ENCODE assay signal across 11 cellular contexts in the genomic region with DNA sequence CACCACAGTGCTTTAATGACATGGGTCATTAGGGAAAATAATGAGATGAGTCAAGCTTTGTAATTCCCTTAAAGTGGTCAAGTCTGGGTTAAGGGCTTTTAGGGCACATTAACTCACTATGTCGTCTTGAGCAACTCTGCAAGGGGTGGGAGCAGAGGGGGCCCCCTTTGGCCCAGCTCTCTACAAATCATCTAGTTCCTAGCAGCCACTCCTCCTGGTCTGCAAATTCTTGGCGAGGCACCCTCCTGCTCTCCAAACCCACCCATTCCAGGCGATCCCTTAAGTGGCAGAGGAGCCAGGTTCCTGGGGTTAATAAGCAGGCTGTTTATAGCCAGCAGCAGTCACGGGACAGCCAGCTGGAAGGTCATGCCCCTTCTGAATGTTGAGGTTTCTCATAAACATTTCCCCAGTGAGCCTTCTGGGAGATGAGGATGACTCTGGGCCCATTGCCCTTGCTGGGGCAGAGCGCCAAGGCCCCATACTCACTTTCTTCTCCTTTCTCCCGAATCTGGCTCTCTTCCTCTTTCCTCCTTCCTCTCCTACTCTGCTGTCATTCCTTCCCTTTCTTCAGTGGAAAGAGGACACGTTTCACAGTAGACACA. TPM values are rescaled to one million over a fixed set of nuclear protein-coding genes. Genes with fewer than 3 reads are reported as not detected.
A peak's percentile ranks its signal among the peaks of the same experiment; 100 is the strongest.
DNase-seq lines count a peak whose midpoint lies in the region; ATAC-seq and TF ChIP-seq lines count a peak whose summit lies in the region.
"Had no signal": no experiment of that assay in that cellular context is flagged by ENCODE, and none has a peak within 500 bp of the region (broad histone marks: within the 10 kb centered on the region; RNA-seq: fewer than 3 reads in every experiment).

No MANE protein-coding gene starts in this region.

- H3K4me1 Mint-ChIP-seq in MCF 10A (ENCODE audit: insufficient read depth, unreplicated experiment): no peaks in the 10 kb centered on the region
- H3K4me1 Mint-ChIP-seq in nephron progenitor cell: peaks cover 52% of the 10 kb centered on the region

- H3K27me3 ChIP-seq in breast epithelium (no peaks in the 10 kb centered on the region), vagina (no peaks in the 10 kb centered on the region)

- ATAC-seq in GM21786 (IDR thresholded peaks at IDR 0.05; ENCODE audit: unreplicated experiment): no peak
- ATAC-seq in HG03571 (IDR thresholded peaks at IDR 0.05; ENCODE audit: unreplicated experiment): no peak
- ATAC-seq: activated CD8-positive, alpha-beta T cell treated with anti-CD3 and anti-CD28 coated beads, Interleukin-2, amount 10 ng/mL, durations not matched to agents 7 days and 5 days; Panc1 had no signal

- CTCF ChIA-PET in MCF 10A (lab: Yijun Ruan, JAX): interaction anchor here (1.0 to 16.9 kb wide), 7 partner anchors 19 to 233 kb away, joined by 3 to 394 read pairs (median 5); a partner anchor contains a TSS

- H3K4me3 Mint-ChIP-seq in MCF 10A (ENCODE audit: unreplicated experiment): no peak overlapping the region
- no peak overlapping the region for H3K4me3 Mint-ChIP-seq in nephron progenitor cell
- H3K4me3 Mint-ChIP-seq: activated CD8-positive, alpha-beta T cell treated with anti-CD3 and anti-CD28 coated beads, Interleukin-2, amount 10 ng/mL, durations not matched to agents 7 days and 5 days had no signal

- peak overlapping the region; percentile 82 to 92 for H3K27ac ChIP-seq in breast epithelium
- H3K27ac ChIP-seq in vagina: peak overlapping the region; percentile 81

- H3K9me3 ChIP-seq in breast epithelium (no peaks in the 10 kb centered on the region), vagina (no peaks in the 10 kb centered on the region)

- H3K36me3 Mint-ChIP-seq in MCF 10A (ENCODE audit: insufficient read depth, unreplicated experiment) (no peaks in the 10 kb centered on the region), nephron progenitor cell (ENCODE audit: low read depth) (no peaks in the 10 kb centered on the region)
- H3K36me3 Mint-ChIP-seq: brain had no signal

- TF ChIP-seq CTCF in breast epithelium (IDR thresholded peaks at IDR 0.05) (no peak), MCF 10A (IDR thresholded peaks at IDR 0.05; ENCODE audit: unreplicated experiment) (no peak), fibroblast of the aortic adventitia (IDR thresholded peaks at IDR 0.05; ENCODE audit: insufficient read depth, low read length) (no peak), nephron progenitor cell (IDR thresholded peaks at IDR 0.05) (no peak), vagina (IDR thresholded peaks at IDR 0.05) (no peak)

- DNase-seq in breast epithelium (ENCODE audit: low spot score in 2 of 2) (peak; percentile 62 to 76), MCF 10A (ENCODE audit: unreplicated experiment) (no peak), fibroblast of the aortic adventitia (ENCODE audit: low read depth) (peak; percentile 85), nephron progenitor cell (peak; percentile 22), vagina (ENCODE audit: extremely low spot score in 2 of 2) (peak in 1 of 2 donors; percentile 99), NCI-H345 treated with DMSO at 0.1 percent for 48 hours (lab: John Stamatoyannopoulos, UW; ENCODE audit: unreplicated experiment) (no peak)
- DNase-seq: activated CD8-positive, alpha-beta T cell treated with anti-CD3 and anti-CD28 coated beads, Interleukin-2, amount 10 ng/mL, durations not matched to agents 7 days and 5 days had no signal

- TF ChIP-seq POLR2A in breast epithelium (IDR thresholded peaks at IDR 0.05): peak; percentile 18
- no peak for TF ChIP-seq POLR2A in vagina (IDR thresholded peaks at IDR 0.05)

- intact Hi-C loops in breast epithelium (cut with DNase I; ENCODE audit: low total_unique reads) (no loop called here), MCF 10A (cut with micrococcal nuclease) (loop anchor here (10.0 kb wide), 1 partner anchor 519 kb away; no protein-coding TSS in a partner anchor), vagina (cut with DNase I) (loop anchor here (5.0 kb wide), 1 partner anchor 101 kb away; no protein-coding TSS in a partner anchor)

- peak overlapping the region in 1 of 3 donors; percentile 17 for H3K4me3 ChIP-seq in breast epithelium
- H3K4me3 ChIP-seq in fibroblast of the aortic adventitia (ENCODE audit: low read depth, low read length): no peak overlapping the region
- no peak overlapping the region for H3K4me3 ChIP-seq in vagina

- no TSS peak for BruUV-seq in MCF 10A (replicated peaks; lab: Mats Ljungman, UMichigan)

- POLR2A ChIA-PET in MCF 10A (lab: Yijun Ruan, JAX): interaction anchor here (0.7 kb wide), 1 partner anchor 227 kb away, joined by 3 read pairs; a partner anchor contains a TSS

- H3K4me1 ChIP-seq in breast epithelium: peaks cover 0 to 6% of the 10 kb centered on the region in 2 donors
- H3K4me1 ChIP-seq in vagina: peaks cover 55% of the 10 kb centered on the region

- H3K27me3 Mint-ChIP-seq in MCF 10A (ENCODE audit: insufficient read depth, unreplicated experiment) (peaks cover 2% of the 10 kb centered on the region), nephron progenitor cell (ENCODE audit: low read depth, poor library complexity) (peaks cover 10% of the 10 kb centered on the region)
- H3K27me3 Mint-ChIP-seq: brain had no signal

- H3K27ac Mint-ChIP-seq in MCF 10A (ENCODE audit: low read depth, unreplicated experiment): no peak overlapping the region
- H3K27ac Mint-ChIP-seq in nephron progenitor cell: peak overlapping the region; percentile 59
- H3K27ac Mint-ChIP-seq: activated CD8-positive, alpha-beta T cell treated with anti-CD3 and anti-CD28 coated beads, Interleukin-2, amount 10 ng/mL, durations not matched to agents 7 days and 5 days had no signal

- H3K36me3 ChIP-seq in breast epithelium (no peaks in the 10 kb centered on the region), vagina (no peaks in the 10 kb centered on the region)

- no peaks in the 10 kb centered on the region for H3K9me3 Mint-ChIP-seq in MCF 10A (ENCODE audit: unreplicated experiment)
- H3K9me3 Mint-ChIP-seq in nephron progenitor cell: no peaks in the 10 kb centered on the region
- H3K9me3 Mint-ChIP-seq: brain had no signal

RNA-seq across cellular contexts. Expression of a gene that starts 14.3 kb away (rescaled TPM):
- 1,000 to 10,000 TPM; 1,215 to 5,290 (median 2,830) TPM for total RNA-seq in breast epithelium
- total RNA-seq in MCF 10A (2022): not detected in 2 replicates
- 11.3 and 53.1 TPM in 2 replicates for total RNA-seq in fibroblast of the aortic adventitia (ENCODE audit: low replicate concordance)
- 3,069 TPM for total RNA-seq in vagina
- total RNA-seq: activated CD8-positive, alpha-beta T cell treated with anti-CD3 and anti-CD28 coated beads, Interleukin-2, amount 10 ng/mL, durations not matched to agents 7 days and 5 days had no signal

Comparison
In these comparisons a context has a peak if more than half of its experiments do, and no peak if none do; other contexts are left out.
1. DNase-seq: peak in breast epithelium (2 of 2), fibroblast of the aortic adventitia (single experiment) and nephron progenitor cell (single experiment); none in MCF 10A (single experiment) and NCI-H345 treated with DMSO at 0.1 percent for 48 hours (single experiment).
2. RNA of a gene that starts 14.3 kb away (total RNA-seq): 3,069 TPM in vagina (single experiment) and 1,215 to 5,290 TPM in breast epithelium; 11.3 to 53.1 TPM in fibroblast of the aortic adventitia and not detected in MCF 10A; every median in the first group is over 10 times any median in the second.